In genomic region chr16:57475711-57476339, GRCh38 we compare ENCODE assay signal across 9 cellular contexts. TPM values are rescaled to one million over a fixed set of nuclear protein-coding genes. Genes with fewer than 3 reads are reported as not detected.
DNase-seq lines count a peak whose midpoint lies in the region; ATAC-seq, FAIRE-seq and TF ChIP-seq lines count a peak whose summit lies in the region.
"Had no signal": no experiment of that assay in that cellular context is flagged by ENCODE, and none has a peak within 500 bp of the region (broad histone marks: within the 10 kb centered on the region; RNA-seq: fewer than 3 reads in every experiment).

No MANE protein-coding gene starts in this region.

- peaks cover 6% of the 10 kb centered on the region for H3K36me3 Mint-ChIP-seq in T-helper 2 cell treated with Interferon-gamma antibody and Interleukin-4, amounts not matched to agents 5 μg/mL and 100 μg/mL, for 36 hours (ENCODE audit: low read depth)

- peaks cover 3% of the 10 kb centered on the region for H3K27me3 Mint-ChIP-seq in T-helper 2 cell treated with Interferon-gamma antibody and Interleukin-4, amounts not matched to agents 5 μg/mL and 100 μg/mL, for 36 hours (ENCODE audit: low read depth)

- H3K27ac Mint-ChIP-seq in T-helper 2 cell treated with Interferon-gamma antibody and Interleukin-4, amounts not matched to agents 5 μg/mL and 100 μg/mL, for 36 hours, result peak overlapping the region; percentile 65

- DNase-seq in DMS153 treated with DMSO at 0.1 percent for 48 hours (lab: John Stamatoyannopoulos, UW; ENCODE audit: unreplicated experiment), result peak; percentile 29
- DNase-seq in T-helper 2 cell treated with Interferon-gamma antibody and Interleukin-4, amounts not matched to agents 5 μg/mL and 100 μg/mL, for 36 hours (ENCODE audit: low spot score), result peak; percentile 87
- peak; percentile 48 for DNase-seq in amniotic epithelial cell (ENCODE audit: low read depth)
- DNase-seq in kidney, result peak; percentile 85
- DNase-seq in stimulated activated CD8-positive, alpha-beta memory T cell treated with anti-CD3 and anti-CD28 coated beads, Interleukin-4, amount 100 ng/mL, for 48 hours, result peak; percentile 85
- DNase-seq in DMS79 (lab: John Stamatoyannopoulos, UW), result no peak

- peaks cover 41 to 62% of the 10 kb centered on the region in 2 donors for H3K4me1 ChIP-seq in kidney (ENCODE audit: control insufficient read depth in 1 of 2, insufficient read depth in 1 of 2, low read depth in 1 of 2, low read length in 2 of 2)

- H3K27ac ChIP-seq in kidney (ENCODE audit: low read depth in 2 of 2, low read length in 2 of 2), result peak overlapping the region in 1 of 2 donors; percentile 14

- H3K4me3 Mint-ChIP-seq in T-helper 2 cell treated with Interferon-gamma antibody and Interleukin-4, amounts not matched to agents 5 μg/mL and 100 μg/mL, for 36 hours, result peak overlapping the region; percentile 49

- H3K9ac ChIP-seq in kidney (ENCODE audit: low read length in 2 of 2), result no peak overlapping the region

- no peak overlapping the region for H3K4me3 ChIP-seq in kidney (ENCODE audit: low read length in 2 of 2)

- TF ChIP-seq CTCF in kidney (IDR thresholded peaks at IDR 0.05; ENCODE audit: borderline replicate concordance, extremely low read depth, insufficient read depth), result no peak

- peak; percentile 86 for ATAC-seq in GM21360 (IDR thresholded peaks at IDR 0.05; ENCODE audit: unreplicated experiment)
- peak; percentile 90 for ATAC-seq in HG03571 (IDR thresholded peaks at IDR 0.05; ENCODE audit: unreplicated experiment)

- FAIRE-seq in kidney (lab: Jason Lieb, UNC), result no peak
- FAIRE-seq: TTC549 had no signal

- intact Hi-C loops in kidney (cut with DNase I), result no loop called here

- no peaks in the 10 kb centered on the region for H3K9me3 ChIP-seq in kidney (ENCODE audit: control insufficient read depth in 1 of 2, low read length in 2 of 2)

- H3K9me3 Mint-ChIP-seq in T-helper 2 cell treated with Interferon-gamma antibody and Interleukin-4, amounts not matched to agents 5 μg/mL and 100 μg/mL, for 36 hours, result no peaks in the 10 kb centered on the region

- H3K4me1 Mint-ChIP-seq in T-helper 2 cell treated with Interferon-gamma antibody and Interleukin-4, amounts not matched to agents 5 μg/mL and 100 μg/mL, for 36 hours (ENCODE audit: low read depth), result peaks cover 10% of the 10 kb centered on the region

- H3K36me3 ChIP-seq in kidney (ENCODE audit: control insufficient read depth in 1 of 2, insufficient read depth in 2 of 2, low read length in 2 of 2), result peaks cover 25 to 34% of the 10 kb centered on the region in 2 donors

RNA-seq across cellular contexts. Expression of gene DOK4, which starts 10.5 kb away (rescaled TPM):
- 63.7 TPM for total RNA-seq in kidney
- polyA plus RNA-seq in kidney (ENCODE audit: insufficient read depth, low read depth, low replicate concordance), result 57.2 TPM

RNA-seq across cellular contexts. Expression of gene POLR2C, which starts 13.3 kb away (rescaled TPM):
- total RNA-seq in kidney, result 58.9 TPM
- polyA plus RNA-seq in kidney (ENCODE audit: insufficient read depth, low read depth, low replicate concordance), result 68.9 TPM

RNA-seq across cellular contexts. Expression of gene COQ9, which starts 28.5 kb away (rescaled TPM):
- 78.0 TPM for total RNA-seq in kidney
- 200 TPM for polyA plus RNA-seq in kidney (ENCODE audit: insufficient read depth, low read depth, low replicate concordance)

RNA-seq across cellular contexts. Expression of gene CIAPIN1, which starts 28.6 kb away (rescaled TPM):
- 53.6 TPM for total RNA-seq in kidney
- polyA plus RNA-seq in kidney (ENCODE audit: insufficient read depth, low read depth, low replicate concordance), result 56.3 TPM
